ENCODE assay signal across 1 cellular context in genomic region chr16:2766430-2767139, GRCh38.
TF ChIP-seq lines count a peak whose summit lies in the region.

No MANE protein-coding gene starts in this region.

TF ChIP-seq in K562, 482 proteins besides CTCF, POLR2A, EP300 and RAD21:
- peak; percentile 56; the same call in 1 of the 2 replicates for TF ChIP-seq CREB3L1 (IDR thresholded peaks at IDR 0.05; ENCODE audit: borderline replicate concordance, low read depth)
- 0 out of 2 replicates have a peak, but pooled peaks have one; percentile 36 for TF ChIP-seq POLR2AphosphoS5 (IDR thresholded peaks at IDR 0.05; ENCODE audit: control insufficient read depth, insufficient read depth, low read depth, low read length)
- peak; percentile 40; the same call in 1 of the 2 replicates for TF ChIP-seq E2F5 (CRISPR knock-in tag; IDR thresholded peaks at IDR 0.05)
- TF ChIP-seq HOMEZ (CRISPR knock-in tag; IDR thresholded peaks at IDR 0.05) = no peak
- TF ChIP-seq MLLT1 (IDR thresholded peaks at IDR 0.05) = peak in 1 of 2 experiments; percentile 40; a peak in 1 of 4 replicates
